In genomic region chr17:69143683-69144231, GRCh38 we compare ENCODE assay signal across 22 cellular contexts. TPM values are rescaled to one million over a fixed set of nuclear protein-coding genes. Genes with fewer than 3 reads are reported as not detected.
"Had no signal": no experiment of that assay in that cellular context is flagged by ENCODE, and none has a peak within 500 bp of the region (broad histone marks: within the 10 kb centered on the region; RNA-seq: fewer than 3 reads in every experiment).

No MANE protein-coding gene starts in this region.

- H3K4me3 ChIP-seq: colonic mucosa, esophagus squamous epithelium, pancreas, skin epidermis, suprapubic skin had no signal

- H3K27me3 ChIP-seq: colonic mucosa, esophagus squamous epithelium, neutrophil, pancreas, suprapubic skin had no signal

- H3K9me3 Mint-ChIP-seq: activated naive CD8-positive, alpha-beta T cell treated with anti-CD3 and anti-CD28 coated beads, Interleukin-2, amount 10 ng/mL, durations not matched to agents 7 days and 5 days; activated T-cell treated with anti-CD3 and anti-CD28 coated beads, Interleukin-2, amount 50 U/mL, for 4 hours; nephron; stimulated activated naive CD8-positive, alpha-beta T cell treated with anti-CD3 and anti-CD28 coated beads, Interleukin-15, Interleukin-2, amounts not matched to agents 100 ng/mL and 50 ng/mL, for 24 hours; WTC11 had no signal

- H3K9me3 ChIP-seq: colonic mucosa, esophagus squamous epithelium, neutrophil, pancreas, suprapubic skin had no signal

- H3K4me1 Mint-ChIP-seq: activated CD4-positive, alpha-beta T cell treated with anti-CD3 and anti-CD28 coated beads for 36 hours; activated naive CD8-positive, alpha-beta T cell treated with anti-CD3 and anti-CD28 coated beads, Interleukin-2, amount 10 ng/mL, durations not matched to agents 7 days and 5 days had no signal

- H3K27ac Mint-ChIP-seq: activated CD4-positive, alpha-beta T cell treated with anti-CD3 and anti-CD28 coated beads for 36 hours; activated naive CD8-positive, alpha-beta T cell treated with anti-CD3 and anti-CD28 coated beads, Interleukin-2, amount 10 ng/mL, durations not matched to agents 7 days and 5 days; stimulated activated naive CD8-positive, alpha-beta T cell treated with anti-CD3 and anti-CD28 coated beads, Interleukin-15, Interleukin-2, amounts not matched to agents 100 ng/mL and 50 ng/mL, for 24 hours; WTC11 had no signal

- H3K4me1 ChIP-seq: colonic mucosa had no signal

- H3K27ac ChIP-seq: colonic mucosa, neutrophil, pancreas, suprapubic skin had no signal

- ATAC-seq: activated CD4-positive, alpha-beta T cell treated with anti-CD3 and anti-CD28 coated beads for 36 hours; activated T-cell treated with anti-CD3 and anti-CD28 coated beads, Interleukin-2, amount 50 U/mL, for 4 hours; pancreas; right cardiac atrium; WTC11 had no signal

- H3K4me3 Mint-ChIP-seq: activated CD4-positive, alpha-beta T cell treated with anti-CD3 and anti-CD28 coated beads for 36 hours; activated naive CD8-positive, alpha-beta T cell treated with anti-CD3 and anti-CD28 coated beads, Interleukin-2, amount 10 ng/mL, durations not matched to agents 7 days and 5 days; activated T-cell treated with anti-CD3 and anti-CD28 coated beads, Interleukin-2, amount 50 U/mL, for 4 hours; nephron; stimulated activated naive CD8-positive, alpha-beta T cell treated with anti-CD3 and anti-CD28 coated beads, Interleukin-15, Interleukin-2, amounts not matched to agents 100 ng/mL and 50 ng/mL, for 24 hours; WTC11 had no signal

- H3K36me3 ChIP-seq: colonic mucosa, neutrophil, pancreas had no signal

- FAIRE-seq: bronchial epithelial cell, pancreas had no signal

- H3K36me3 Mint-ChIP-seq: activated naive CD8-positive, alpha-beta T cell treated with anti-CD3 and anti-CD28 coated beads, Interleukin-2, amount 10 ng/mL, durations not matched to agents 7 days and 5 days; WTC11 had no signal

- DNase-seq: activated CD4-positive, alpha-beta T cell treated with anti-CD3 and anti-CD28 coated beads for 36 hours; activated CD4-positive, alpha-beta T cell treated with anti-CD3 and anti-CD28 coated beads, Interleukin-2, amount 50 U/mL, for 4 hours; activated CD8-positive, alpha-beta memory T cell treated with anti-CD3 and anti-CD28 coated beads for 24 hours; activated CD8-positive, alpha-beta memory T cell treated with anti-CD3 and anti-CD28 coated beads, Interleukin-2, amount 50 U/mL, for 4 hours; activated naive CD4-positive, alpha-beta T cell treated with Interleukin-2 at 50 U/mL for 16 hours; activated naive CD8-positive, alpha-beta T cell treated with anti-CD3 and anti-CD28 coated beads, Interleukin-2, amount 10 ng/mL, durations not matched to agents 7 days and 5 days; activated T-cell treated with anti-CD3 and anti-CD28 coated beads, Interleukin-2, amount 50 U/mL, for 4 hours; amniotic stem cell; colonic mucosa; esophagus squamous epithelium; kidney; pancreas; right cardiac atrium; stimulated activated CD4-positive, alpha-beta T cell treated with anti-CD3 and anti-CD28 coated beads, Interleukin-1b, Interleukin-23, amount 100 ng/mL, for 48 hours; T-helper 9 cell had no signal

RNA-seq across cellular contexts. Expression of gene ABCA6, which starts 2.1 kb away (rescaled TPM):
- total RNA-seq: activated CD4-positive, alpha-beta T cell treated with anti-CD3 and anti-CD28 coated beads for 36 hours; WTC11 had no signal
